In the genomic region with DNA sequence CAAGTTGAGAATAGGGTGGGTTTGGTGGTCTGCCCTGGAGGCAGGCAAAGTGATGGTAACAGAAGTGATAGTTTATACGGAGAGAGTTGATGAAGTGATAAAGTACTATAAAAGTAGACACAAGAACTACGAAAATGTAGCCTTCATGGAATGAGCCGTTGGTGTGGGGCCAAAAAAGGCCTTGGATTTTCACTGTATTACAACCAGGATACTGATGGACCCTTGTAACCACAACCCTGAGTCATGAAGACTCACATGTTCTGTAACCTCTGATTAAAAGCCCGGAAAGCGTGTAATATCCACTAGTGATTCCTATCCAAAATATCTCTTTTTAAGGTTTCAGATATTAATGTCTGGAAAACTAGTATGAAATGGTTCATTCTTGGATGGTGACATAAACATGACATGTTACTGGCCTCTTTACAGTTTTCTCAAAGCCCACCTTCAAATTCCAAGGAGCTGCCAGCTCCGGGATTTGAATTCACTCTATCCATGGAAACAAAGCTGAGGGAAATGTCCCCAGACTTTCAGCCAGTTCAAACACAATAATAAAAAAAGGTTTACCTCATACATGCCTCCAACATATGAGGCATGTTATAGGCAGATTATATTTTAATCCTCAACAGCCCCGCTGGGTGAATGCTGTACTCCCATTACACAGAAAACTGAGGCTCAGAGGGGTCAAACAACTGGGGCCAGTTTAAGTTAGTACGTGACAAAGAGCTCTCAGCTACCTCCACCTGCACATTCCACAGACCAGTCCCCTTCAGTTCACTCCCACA, we compare ENCODE assay signal across 9 cellular contexts. TPM values are rescaled to one million over a fixed set of nuclear protein-coding genes. Genes with fewer than 3 reads are reported as not detected.
DNase-seq lines count a peak whose midpoint lies in the region; ATAC-seq and TF ChIP-seq lines count a peak whose summit lies in the region.
"Had no signal": no experiment of that assay in that cellular context is flagged by ENCODE, and none has a peak within 500 bp of the region (broad histone marks: within the 10 kb centered on the region; RNA-seq: fewer than 3 reads in every experiment).

No MANE protein-coding gene starts in this region.

- WGBS in mammary epithelial cell (ENCODE audit: low coverage, missing lambda C conversion rate): 38% methylated on average over 8 of the region's 8 CpGs

- H3K4me1 Mint-ChIP-seq in CD14-positive monocyte: peaks cover 30% of the 10 kb centered on the region
- H3K4me1 Mint-ChIP-seq in naive thymus-derived CD8-positive, alpha-beta T cell: peaks cover 9 to 22% (median 18%) of the 10 kb centered on the region in 4 donors

- H3K4me3 Mint-ChIP-seq in CD14-positive monocyte: peak overlapping the region in 1 of 2 donors; percentile 72
- peak overlapping the region; percentile 51 to 97 (median 67) for H3K4me3 Mint-ChIP-seq in naive thymus-derived CD8-positive, alpha-beta T cell

- TF ChIP-seq CTCF in CD14-positive monocyte (IDR thresholded peaks at IDR 0.05) (no peak), KMS-11 (conservative IDR thresholded peaks at IDR 0.05; ENCODE audit: low read depth, low read length) (no peak), mammary epithelial cell (conservative IDR thresholded peaks at IDR 0.05 in 1 of 2, IDR thresholded peaks at IDR 0.05 in 1 of 2; ENCODE audit: extremely low read depth in 1 of 2, insufficient read depth in 1 of 2, low read depth in 1 of 2, low read length in 2 of 2) (no peak), lower lobe of right lung (IDR thresholded peaks at IDR 0.05) (no peak)

- H3K36me3 Mint-ChIP-seq in CD14-positive monocyte: peaks cover 0 to 7% of the 10 kb centered on the region in 2 donors
- H3K36me3 Mint-ChIP-seq in naive thymus-derived CD8-positive, alpha-beta T cell: no peaks in the 10 kb centered on the region
- H3K36me3 Mint-ChIP-seq: stimulated activated naive B cell treated with anti-CD40 and anti-IgM and Interleukin-4, amounts not matched to agents 10 μg/mL and 1 μg/mL and 100 μg/mL, for 72 hours had no signal

- intact Hi-C loops in CD14-positive monocyte (cut with micrococcal nuclease): loop anchor here (2.0 to 5.0 kb wide), 3 partner anchors 13 to 60 kb away; no protein-coding TSS in a partner anchor
- intact Hi-C loops in mammary epithelial cell (cut with micrococcal nuclease): loop anchor here (10.0 kb wide), 1 partner anchor 557 kb away; the partner anchor contains the start of genes LRRC73, POLR1C and YIPF3
- intact Hi-C loops in lower lobe of right lung (cut with DNase I): loop anchor here (10.0 kb wide), 1 partner anchor 297 kb away; the partner anchor contains the start of gene VEGFA

- H3K79me2 ChIP-seq in KMS-11 (ENCODE audit: insufficient read depth, low read depth) (no peaks in the 10 kb centered on the region), mammary epithelial cell (ENCODE audit: insufficient read depth, low read length) (no peaks in the 10 kb centered on the region)

- H2AFZ ChIP-seq in KMS-11 (ENCODE audit: low read depth): peak overlapping the region; percentile 96; the same call in 1 of the 2 replicates
- H2AFZ ChIP-seq in mammary epithelial cell (ENCODE audit: low read depth, low read length): no peak overlapping the region

- CTCF ChIA-PET in mammary epithelial cell (lab: Charles Lee; ENCODE audit: low non-redundant PET): interaction anchor here (0.6 kb wide), 1 partner anchor 9 kb away, joined by 4 read pairs; no protein-coding TSS in a partner anchor

- POLR2A ChIA-PET in naive thymus-derived CD8-positive, alpha-beta T cell (lab: Charles Lee): interaction anchor here (1.0 kb wide), 1 partner anchor 347 kb away, joined by 3 read pairs; no protein-coding TSS in a partner anchor

- DNase-seq in CD14-positive monocyte (ENCODE audit: low spot score) (no peak), mammary epithelial cell (peak; percentile 75), lower lobe of right lung (no peak), DMS79 treated with DMSO at 0.1 percent for 48 hours (lab: John Stamatoyannopoulos, UW) (no peak)
- no peak for DNase-seq in naive thymus-derived CD8-positive, alpha-beta T cell
- DNase-seq in activated effector memory CD4-positive, alpha-beta T cell treated with Interleukin-2 at 50 U/mL for 16 hours: no peak
- DNase-seq: stimulated activated naive B cell treated with anti-CD40 and anti-IgM and Interleukin-4, amounts not matched to agents 10 μg/mL and 1 μg/mL and 100 μg/mL, for 72 hours had no signal

- dilution Hi-C loops in mammary epithelial cell (cut with HindIII; ENCODE audit: low sequenced_read_pairs): no loop called here

- H3K27ac ChIP-seq in KMS-11 (no peak overlapping the region), mammary epithelial cell (ENCODE audit: insufficient read depth, low read depth, low read length) (peak overlapping the region; percentile 78), lower lobe of right lung (no peak overlapping the region)

- no peak overlapping the region; the same call in 1 of the 2 replicates for H3K4me2 ChIP-seq in KMS-11
- H3K4me2 ChIP-seq in mammary epithelial cell (ENCODE audit: insufficient read depth, low read depth, low read length): peak overlapping the region; percentile 19

- H3K4me1 ChIP-seq in KMS-11 (ENCODE audit: low read depth, poor library complexity, severe bottlenecking) (peaks cover 27% of the 10 kb centered on the region), mammary epithelial cell (ENCODE audit: insufficient read depth, low read length) (peaks cover 57% of the 10 kb centered on the region), lower lobe of right lung (peaks cover 35% of the 10 kb centered on the region)

- H3K36me3 ChIP-seq in KMS-11 (ENCODE audit: insufficient read depth) (no peaks in the 10 kb centered on the region), mammary epithelial cell (ENCODE audit: insufficient read depth, low read length) (no peaks in the 10 kb centered on the region), lower lobe of right lung (no peaks in the 10 kb centered on the region)

- BruUV-seq in mammary epithelial cell (replicated peaks; lab: Mats Ljungman, UMichigan): no TSS peak

- H3K27me3 Mint-ChIP-seq in CD14-positive monocyte (ENCODE audit: low read depth in 3 of 3): peaks cover 41 to 70% (median 53%) of the 10 kb centered on the region in 3 donors
- peaks cover 0 to 13% (median 10%) of the 10 kb centered on the region in 5 donors for H3K27me3 Mint-ChIP-seq in naive thymus-derived CD8-positive, alpha-beta T cell

- in situ Hi-C loops in mammary epithelial cell (cut with MboI; ENCODE audit: low sequenced_read_pairs in 2 of 2): loop anchor here (5.0 to 10.0 kb wide), 2 partner anchors 307 to 350 kb away; no protein-coding TSS in a partner anchor

- no peaks in the 10 kb centered on the region for H3K27me3 ChIP-seq in KMS-11 (ENCODE audit: insufficient read depth, low read depth)
- no peaks in the 10 kb centered on the region for H3K27me3 ChIP-seq in mammary epithelial cell (ENCODE audit: insufficient read depth, low read length)
- peaks cover 6% of the 10 kb centered on the region for H3K27me3 ChIP-seq in lower lobe of right lung (ENCODE audit: low read depth)

- peaks cover 0 to 2% (median 0%) of the 10 kb centered on the region in 7 donors for H3K9me3 Mint-ChIP-seq in CD14-positive monocyte
- no peaks in the 10 kb centered on the region for H3K9me3 Mint-ChIP-seq in naive thymus-derived CD8-positive, alpha-beta T cell
- H3K9me3 Mint-ChIP-seq: stimulated activated naive B cell treated with anti-CD40 and anti-IgM and Interleukin-4, amounts not matched to agents 10 μg/mL and 1 μg/mL and 100 μg/mL, for 72 hours had no signal

- no peak for ATAC-seq in naive thymus-derived CD8-positive, alpha-beta T cell
- ATAC-seq in lower lobe of right lung: no peak
- ATAC-seq in HG03135 (IDR thresholded peaks at IDR 0.05; ENCODE audit: unreplicated experiment): no peak
- ATAC-seq: stimulated activated naive B cell treated with anti-CD40 and anti-IgM and Interleukin-4, amounts not matched to agents 10 μg/mL and 1 μg/mL and 100 μg/mL, for 72 hours had no signal

- H4K20me1 ChIP-seq in KMS-11 (ENCODE audit: insufficient read depth) (no peaks in the 10 kb centered on the region), mammary epithelial cell (ENCODE audit: insufficient read depth, low read length) (no peaks in the 10 kb centered on the region)

- H3K27ac Mint-ChIP-seq in CD14-positive monocyte: peak overlapping the region in 5 of 7 donors; percentile 7 to 86 (median 54)
- H3K27ac Mint-ChIP-seq in naive thymus-derived CD8-positive, alpha-beta T cell: peak overlapping the region in 2 of 10 donors; percentile 17 to 25

- no peaks in the 10 kb centered on the region for H3K9me3 ChIP-seq in mammary epithelial cell (replicated peaks; ENCODE audit: insufficient read depth, low read length)
- no peaks in the 10 kb centered on the region for H3K9me3 ChIP-seq in lower lobe of right lung

- H3K4me3 ChIP-seq in KMS-11 (IDR thresholded peaks at IDR 0.05; ENCODE audit: insufficient read depth, low read depth, low read length) (no peak overlapping the region), mammary epithelial cell (replicated peaks in 1 of 3; ENCODE audit: insufficient read depth in 1 of 3, low read depth in 2 of 3, low read length in 3 of 3) (no peak overlapping the region), lower lobe of right lung (no peak overlapping the region)

- H3K9ac ChIP-seq in KMS-11 (no peak overlapping the region), mammary epithelial cell (ENCODE audit: insufficient read depth, low read length) (peak overlapping the region; percentile 51)

RNA-seq across cellular contexts. Expression of gene MRPL14, which starts 55.4 kb away (rescaled TPM):
- polyA plus RNA-seq in CD14-positive monocyte (10 to 100 TPM; 78.2 to 91.5 TPM), mammary epithelial cell (110 TPM)
- total RNA-seq in mammary epithelial cell (10 to 100 TPM; 57.2 to 82.0 TPM), lower lobe of right lung (83.9 TPM)
- polyA minus RNA-seq in mammary epithelial cell: 56.3 TPM
- total RNA-seq in naive thymus-derived CD8-positive, alpha-beta T cell: 10 to 100 TPM; 17.0 to 20.4 TPM
- polyA plus RNA-seq in naive thymus-derived CD8-positive, alpha-beta T cell: 10 to 100 TPM; 76.5 to 89.3 (median 80.3) TPM

RNA-seq across cellular contexts. Expression of gene TMEM63B, which starts 55.5 kb away (rescaled TPM):
- polyA plus RNA-seq in CD14-positive monocyte (1 to 10 TPM; 1.3 to 1.9 TPM), mammary epithelial cell (141 TPM)
- total RNA-seq in mammary epithelial cell (100 to 1,000 TPM; 121 to 182 TPM), lower lobe of right lung (99.2 TPM)
- polyA minus RNA-seq in mammary epithelial cell: 256 TPM
- total RNA-seq in naive thymus-derived CD8-positive, alpha-beta T cell: 10 to 100 TPM; 15.5 to 15.9 TPM
- 1 to 10 TPM in 1 of 3 donors, under 1 TPM in 2; 0.26 to 2.2 (median 0.96) TPM for polyA plus RNA-seq in naive thymus-derived CD8-positive, alpha-beta T cell
